8 cellular contexts compared by ENCODE assay signal in the genomic region with DNA sequence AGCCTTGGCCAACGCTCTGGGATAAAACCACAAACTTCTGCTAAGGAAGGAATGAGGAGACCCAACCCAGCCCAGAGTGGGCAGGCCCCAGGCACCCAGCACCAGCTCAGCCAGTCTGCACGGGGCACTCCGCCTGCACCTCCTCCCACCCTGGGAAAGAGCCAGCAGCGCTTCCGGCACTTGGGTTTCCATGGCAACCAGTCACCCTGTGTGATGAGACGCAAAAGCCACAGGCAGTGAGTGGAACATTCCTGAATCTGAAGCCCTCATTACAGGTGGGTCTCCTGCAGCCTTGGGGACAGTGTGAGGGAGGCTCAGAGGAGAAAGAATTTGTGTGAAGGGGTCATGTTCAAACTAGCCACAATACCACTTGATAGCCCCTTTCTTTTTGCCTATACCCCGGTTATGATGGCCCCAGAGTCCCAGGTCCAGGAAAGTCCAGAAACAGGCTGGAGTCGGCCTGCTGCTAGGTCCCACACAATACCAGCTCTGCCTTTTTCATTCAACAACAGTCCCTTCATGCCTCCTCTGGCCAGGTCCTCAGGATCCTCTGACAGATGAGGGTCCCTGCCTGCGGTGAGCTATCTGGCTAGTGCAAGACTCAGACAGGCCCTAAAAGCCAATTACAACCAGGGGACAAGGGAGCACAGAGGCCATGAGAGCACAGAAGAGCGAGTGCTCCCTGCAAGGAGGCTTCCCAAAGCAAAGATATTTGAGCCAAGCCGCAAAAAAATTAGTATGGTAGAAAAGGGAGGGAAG.
A peak's percentile ranks its signal among the peaks of the same experiment; 100 is the strongest.
DNase-seq lines count a peak whose midpoint lies in the region; ATAC-seq and TF ChIP-seq lines count a peak whose summit lies in the region.

No MANE protein-coding gene starts in this region.

- H3K27ac Mint-ChIP-seq in MCF 10A (ENCODE audit: low read depth, unreplicated experiment) = no peak overlapping the region

- intact Hi-C loops in MCF 10A (cut with micrococcal nuclease) = no loop called here

- no peaks in the 10 kb centered on the region for H3K36me3 Mint-ChIP-seq in MCF 10A (ENCODE audit: insufficient read depth, unreplicated experiment)

- peak; percentile 21 for DNase-seq in AG20443 (ENCODE audit: low spot score)
- DNase-seq in NCI-H2029 (lab: John Stamatoyannopoulos, UW) = peak; percentile 81
- DNase-seq in activated CD4-positive, CD25-positive, alpha-beta regulatory T cell treated with anti-CD3 and anti-CD28 coated beads, Interleukin-2, amount 50 U/mL, for 16 hours (ENCODE audit: low read depth, low spot score) = peak; percentile 75
- DNase-seq in MCF 10A (ENCODE audit: unreplicated experiment) = peak; percentile 68
- DNase-seq in kidney tubule cell (ENCODE audit: low spot score) = peak; percentile 95
- DNase-seq in stimulated activated CD4-positive, alpha-beta T cell treated with anti-CD3 and anti-CD28 coated beads, Interleukin-4, amount 100 ng/mL, for 24 hours = peak; percentile 87

- H3K4me1 Mint-ChIP-seq in MCF 10A (ENCODE audit: insufficient read depth, unreplicated experiment) = peaks cover 16% of the 10 kb centered on the region

- no peak overlapping the region for H3K4me3 Mint-ChIP-seq in MCF 10A (ENCODE audit: unreplicated experiment)

- peaks cover 37% of the 10 kb centered on the region for H3K27me3 Mint-ChIP-seq in MCF 10A (ENCODE audit: insufficient read depth, unreplicated experiment)

- peak; percentile 43 for ATAC-seq in GM21737 (IDR thresholded peaks at IDR 0.05; ENCODE audit: unreplicated experiment)
- ATAC-seq in GM18517 (IDR thresholded peaks at IDR 0.05; ENCODE audit: unreplicated experiment) = no peak

- POLR2A ChIA-PET in MCF 10A (lab: Yijun Ruan, JAX) = interaction anchor here (0.6 kb wide), 1 partner anchor 59 kb away, joined by 3 read pairs; no protein-coding TSS in a partner anchor

- BruUV-seq in MCF 10A (replicated peaks; lab: Mats Ljungman, UMichigan) = no TSS peak

- H3K9me3 Mint-ChIP-seq in MCF 10A (ENCODE audit: unreplicated experiment) = no peaks in the 10 kb centered on the region

- TF ChIP-seq CTCF in MCF 10A (IDR thresholded peaks at IDR 0.05; ENCODE audit: unreplicated experiment) = no peak

- CTCF ChIA-PET in MCF 10A (lab: Yijun Ruan, JAX) = interaction anchor here (4.0 kb wide), 1 partner anchor 14 kb away, joined by 41 read pairs; no protein-coding TSS in a partner anchor

Comparison
In these comparisons a context has a peak if more than half of its experiments do, and no peak if none do; other contexts are left out.
1. DNase-seq: peak in every context shown above with its lines; median percentile 95 in kidney tubule cell; 87 in stimulated activated CD4-positive, alpha-beta T cell treated with anti-CD3 and anti-CD28 coated beads, Interleukin-4, amount 100 ng/mL, for 24 hours; 81 in NCI-H2029; 75 in activated CD4-positive, CD25-positive, alpha-beta regulatory T cell treated with anti-CD3 and anti-CD28 coated beads, Interleukin-2, amount 50 U/mL, for 16 hours; 68 in MCF 10A; 21 in AG20443.